ENCODE assay signal across 8 cellular contexts in genomic region chrX:12975999-12976558, GRCh38. TPM values are rescaled to one million over a fixed set of nuclear protein-coding genes. Genes with fewer than 3 reads are reported as not detected.
DNase-seq lines count a peak whose midpoint lies in the region; ATAC-seq and TF ChIP-seq lines count a peak whose summit lies in the region.

No MANE protein-coding gene starts in this region.

- CTCF ChIA-PET in activated naive CD4-positive, alpha-beta T cell treated with anti-CD3 and anti-CD28 coated beads for 36 hours (lab: Charles Lee): interaction anchor here (1.7 to 10.3 kb wide), 2 partner anchors 22 to 29 kb away, joined by 6 to 125 read pairs; no protein-coding TSS in a partner anchor

- H3K36me3 Mint-ChIP-seq in activated naive CD4-positive, alpha-beta T cell treated with anti-CD3 and anti-CD28 coated beads for 36 hours (ENCODE audit: low read depth): peaks cover 44% of the 10 kb centered on the region
- H3K36me3 Mint-ChIP-seq in glutamatergic neuron (ENCODE audit: unreplicated experiment): no peaks in the 10 kb centered on the region

- H3K27me3 Mint-ChIP-seq in activated naive CD4-positive, alpha-beta T cell treated with anti-CD3 and anti-CD28 coated beads for 36 hours (ENCODE audit: low read depth): no peaks in the 10 kb centered on the region
- H3K27me3 Mint-ChIP-seq in glutamatergic neuron (ENCODE audit: unreplicated experiment): peaks cover 31% of the 10 kb centered on the region

- H3K27ac Mint-ChIP-seq in activated naive CD4-positive, alpha-beta T cell treated with anti-CD3 and anti-CD28 coated beads for 36 hours: peak overlapping the region; percentile 96
- peak overlapping the region; percentile 99 for H3K27ac Mint-ChIP-seq in glutamatergic neuron (ENCODE audit: unreplicated experiment)

- H3K4me1 Mint-ChIP-seq in activated naive CD4-positive, alpha-beta T cell treated with anti-CD3 and anti-CD28 coated beads for 36 hours (ENCODE audit: low read depth): peaks cover 20% of the 10 kb centered on the region
- H3K4me1 Mint-ChIP-seq in glutamatergic neuron (ENCODE audit: low read depth, unreplicated experiment): peaks cover 35% of the 10 kb centered on the region

- TF ChIP-seq CTCF in glutamatergic neuron (IDR thresholded peaks at IDR 0.05; ENCODE audit: partially characterized antibody, unreplicated experiment): no peak

- no peaks in the 10 kb centered on the region for H3K9me3 Mint-ChIP-seq in activated naive CD4-positive, alpha-beta T cell treated with anti-CD3 and anti-CD28 coated beads for 36 hours
- H3K9me3 Mint-ChIP-seq in glutamatergic neuron (ENCODE audit: unreplicated experiment): peaks cover 24% of the 10 kb centered on the region

- DNase-seq in DMS 273 (lab: John Stamatoyannopoulos, UW; ENCODE audit: unreplicated experiment) (peak; percentile 68), DMS 273 treated with DMSO at 0.1 percent for 48 hours (lab: John Stamatoyannopoulos, UW) (no peak), NCI-H345 treated with DMSO at 0.1 percent for 48 hours (lab: John Stamatoyannopoulos, UW; ENCODE audit: unreplicated experiment) (peak; percentile 28), glutamatergic neuron (peak; percentile 49), occipital lobe (lab: John Stamatoyannopoulos, UW) (peak; percentile 3)
- peak; percentile 38 for DNase-seq in activated naive CD4-positive, alpha-beta T cell treated with anti-CD3 and anti-CD28 coated beads for 36 hours

- H3K4me3 Mint-ChIP-seq in activated naive CD4-positive, alpha-beta T cell treated with anti-CD3 and anti-CD28 coated beads for 36 hours: peak overlapping the region; percentile 82
- peak overlapping the region; percentile 91 for H3K4me3 Mint-ChIP-seq in glutamatergic neuron (ENCODE audit: unreplicated experiment)

- intact Hi-C loops in activated naive CD4-positive, alpha-beta T cell treated with anti-CD3 and anti-CD28 coated beads for 36 hours (cut with micrococcal nuclease): loop anchor here (2.0 kb wide), 2 partner anchors 75 to 111 kb away; no protein-coding TSS in a partner anchor

- ATAC-seq in HG03045 (IDR thresholded peaks at IDR 0.05; ENCODE audit: unreplicated experiment) (no peak), HG03378 (IDR thresholded peaks at IDR 0.05; ENCODE audit: unreplicated experiment) (no peak)

RNA-seq across cellular contexts. Expression of gene TMSB4X, which starts 1.2 kb away (rescaled TPM):
- 1,000 to 10,000 TPM; 5,535 to 5,691 TPM for total RNA-seq in activated naive CD4-positive, alpha-beta T cell treated with anti-CD3 and anti-CD28 coated beads for 36 hours
- total RNA-seq in glutamatergic neuron (ENCODE audit: unreplicated experiment): 4,532 TPM
- total RNA-seq in occipital lobe: 4,817 TPM
